In the genomic region with DNA sequence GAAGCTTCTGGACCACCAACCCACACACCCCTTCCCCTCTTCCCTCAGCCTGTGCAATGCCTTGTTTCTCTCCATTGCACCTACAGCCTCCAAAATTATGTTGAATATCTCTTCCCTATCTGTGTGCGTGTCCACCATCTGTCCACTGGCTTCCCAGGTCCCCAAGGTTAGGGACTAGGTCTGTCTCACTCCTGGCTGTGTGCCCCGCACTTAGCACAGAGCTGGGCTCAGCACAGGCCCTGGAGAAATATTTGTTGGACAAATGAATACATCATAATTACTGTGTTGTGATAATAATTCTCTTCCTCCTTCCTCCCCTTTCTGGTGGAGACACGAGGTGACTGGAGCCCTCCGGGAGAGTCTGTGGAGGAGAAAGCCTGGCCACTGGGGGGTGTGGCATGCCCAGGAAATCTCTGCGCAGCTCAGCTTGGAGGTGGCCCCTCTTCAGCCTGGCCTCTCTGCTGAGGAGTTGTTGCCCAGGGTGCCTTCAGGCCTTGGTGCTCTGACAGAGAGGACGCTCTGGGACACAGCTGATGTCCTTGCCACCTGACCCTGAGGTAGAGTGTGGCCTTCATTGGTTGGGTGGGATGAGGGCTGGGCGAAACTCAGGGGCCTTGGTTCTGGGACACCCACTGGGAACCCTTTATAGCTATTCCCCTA, we compare ENCODE assay signal across 9 cellular contexts. TPM values are rescaled to one million over a fixed set of nuclear protein-coding genes. Genes with fewer than 3 reads are reported as not detected.
DNase-seq lines count a peak whose midpoint lies in the region; ATAC-seq and TF ChIP-seq lines count a peak whose summit lies in the region.
"Had no signal": no experiment of that assay in that cellular context is flagged by ENCODE, and none has a peak within 500 bp of the region (broad histone marks: within the 10 kb centered on the region; RNA-seq: fewer than 3 reads in every experiment).

No MANE protein-coding gene starts in this region.

- RAD21 ChIA-PET in HCT116 (lab: Charles Lee; ENCODE audit: low non-redundant PET in 1 of 2, low total read pairs in 2 of 2, uncharacterized antibody in 2 of 2, unreplicated experiment in 2 of 2) = no interaction called here

- H3K9me3 ChIP-seq in AG04450 (ENCODE audit: control insufficient read depth, insufficient read depth, low read length) = no peaks in the 10 kb centered on the region
- no peaks in the 10 kb centered on the region for H3K9me3 ChIP-seq in HCT116 (ENCODE audit: control insufficient read depth in 1 of 2, insufficient read depth in 1 of 2, low read depth in 1 of 2, low read length in 2 of 2)

- H3K4me3 ChIP-seq in AG04450 (ENCODE audit: low read depth, low read length) = no peak overlapping the region
- H3K4me3 ChIP-seq in HCT116 (replicated peaks in 1 of 2; ENCODE audit: low read depth in 1 of 2, low read length in 2 of 2) = no peak overlapping the region
- H3K4me3 ChIP-seq in coronary artery = no peak overlapping the region

- H3K9ac ChIP-seq in HCT116 (ENCODE audit: low read length) = no peak overlapping the region

- TF ChIP-seq RAD21 in HCT116 (IDR thresholded peaks at IDR 0.05; ENCODE audit: low read depth) = peak; percentile 44; the same call in 1 of the 2 replicates

- no peak overlapping the region for H3K4me3 Mint-ChIP-seq in mesothelial cell of epicardium
- H3K4me3 Mint-ChIP-seq in stimulated activated naive B cell treated with anti-CD40 and anti-IgM and Interleukin-4, amounts not matched to agents 10 μg/mL and 1 μg/mL and 100 μg/mL, for 72 hours = no peak overlapping the region

- peaks cover 0 to under 1% of the 10 kb centered on the region in 2 experiments; a peak in 1 of 4 replicates for H3K36me3 ChIP-seq in HCT116 (ENCODE audit: control insufficient read depth in 1 of 2, insufficient read depth in 2 of 2, low read length in 2 of 2)

- H2AFZ ChIP-seq in HCT116 (ENCODE audit: low read depth, low read length, poor library complexity, severe bottlenecking) = no peak overlapping the region

- no peaks in the 10 kb centered on the region for H3K9me2 ChIP-seq in HCT116 (ENCODE audit: insufficient read depth)

- H3K4me1 ChIP-seq in HCT116 (ENCODE audit: control insufficient read depth in 1 of 2, insufficient read depth in 2 of 2, low read length in 2 of 2) = peaks cover 11 to 32% of the 10 kb centered on the region in 2 experiments

- H3K9me3 Mint-ChIP-seq in mesothelial cell of epicardium = no peaks in the 10 kb centered on the region
- no peaks in the 10 kb centered on the region for H3K9me3 Mint-ChIP-seq in stimulated activated naive B cell treated with anti-CD40 and anti-IgM and Interleukin-4, amounts not matched to agents 10 μg/mL and 1 μg/mL and 100 μg/mL, for 72 hours

- CTCF ChIA-PET in AG04450 (lab: Charles Lee) (interaction anchor here (0.9 to 6.3 kb wide), 5 partner anchors 17 to 433 kb away, joined by 3 to 54 read pairs (median 4); no protein-coding TSS in a partner anchor), HCT116 (lab: Charles Lee) (interaction anchor here (3.8 kb wide), 1 partner anchor 434 kb away, joined by 21 read pairs; no protein-coding TSS in a partner anchor)

- DNase-seq in AG04450 (ENCODE audit: low read depth, low spot score) (no peak), HCT116 (ENCODE audit: low read depth, low spot score) (no peak), coronary artery (ENCODE audit: low spot score) (no peak), mesothelial cell of epicardium (ENCODE audit: low spot score in 2 of 2, unreplicated experiment in 2 of 2) (peak in 1 of 2 experiments; percentile 72), DMS79 (lab: John Stamatoyannopoulos, UW) (no peak), NCI-H510A treated with DMSO at 0.1 percent for 48 hours (lab: John Stamatoyannopoulos, UW) (no peak)
- DNase-seq in stimulated activated CD4-positive, alpha-beta T cell treated with anti-CD3 and anti-CD28 coated beads, Interleukin-2, amount 100 ng/mL, for 48 hours = no peak
- DNase-seq in stimulated activated naive B cell treated with anti-CD40 and anti-IgM and Interleukin-4, amounts not matched to agents 10 μg/mL and 1 μg/mL and 100 μg/mL, for 72 hours = no peak
- DNase-seq: NCI-H2171 had no signal

- TF ChIP-seq POLR2A in HCT116 (IDR thresholded peaks at IDR 0.05; ENCODE audit: borderline replicate concordance, extremely low read depth, insufficient read depth, insufficient read length) = no peak

- H3K27me3 Mint-ChIP-seq in mesothelial cell of epicardium (ENCODE audit: low read depth) = no peaks in the 10 kb centered on the region
- H3K27me3 Mint-ChIP-seq in stimulated activated naive B cell treated with anti-CD40 and anti-IgM and Interleukin-4, amounts not matched to agents 10 μg/mL and 1 μg/mL and 100 μg/mL, for 72 hours = peaks cover 20% of the 10 kb centered on the region in 2 donors

- H3K27me3 ChIP-seq in AG04450 (ENCODE audit: control insufficient read depth, insufficient read depth, low read length) (peaks cover 4% of the 10 kb centered on the region), HCT116 (ENCODE audit: insufficient read depth, low read length) (no peaks in the 10 kb centered on the region)

- H3K27ac ChIP-seq in AG04450 (ENCODE audit: low read depth, low read length) (no peak overlapping the region), HCT116 (ENCODE audit: low read depth, low read length) (no peak overlapping the region), coronary artery (peak overlapping the region; percentile 36 to 81)

- POLR2A ChIA-PET in AG04450 (lab: Yijun Ruan, JAX) = no interaction called here
- POLR2A ChIA-PET in HCT116 (lab: Charles Lee) = no interaction called here

- peak overlapping the region; percentile 74 for H3K27ac Mint-ChIP-seq in mesothelial cell of epicardium
- no peak overlapping the region for H3K27ac Mint-ChIP-seq in stimulated activated naive B cell treated with anti-CD40 and anti-IgM and Interleukin-4, amounts not matched to agents 10 μg/mL and 1 μg/mL and 100 μg/mL, for 72 hours

- no peaks in the 10 kb centered on the region for H4K20me1 ChIP-seq in HCT116 (ENCODE audit: insufficient read depth)

- no peak overlapping the region for H3K4me2 ChIP-seq in HCT116 (ENCODE audit: low read length)

- peaks cover 50% of the 10 kb centered on the region for H3K4me1 Mint-ChIP-seq in mesothelial cell of epicardium
- H3K4me1 Mint-ChIP-seq in stimulated activated naive B cell treated with anti-CD40 and anti-IgM and Interleukin-4, amounts not matched to agents 10 μg/mL and 1 μg/mL and 100 μg/mL, for 72 hours = peaks cover 6 to 17% of the 10 kb centered on the region in 2 donors

- BruUV-seq in HCT116 (replicated peaks; lab: Mats Ljungman, UMichigan) = no TSS peak

- peak; percentile 31 for TF ChIP-seq CTCF in AG04450 (IDR thresholded peaks at IDR 0.05; ENCODE audit: low read depth, low read length)
- TF ChIP-seq CTCF in HCT116 (IDR thresholded peaks at IDR 0.05 in 2 of 3, conservative IDR thresholded peaks at IDR 0.05 in 1 of 3; ENCODE audit: borderline replicate concordance in 1 of 3, insufficient read depth in 1 of 3, low read depth in 2 of 3, low read length in 2 of 3) = 0 out of 6 replicates have a peak, but pooled peaks of 2 of the 3 experiments have one; percentile 10 to 28
- TF ChIP-seq CTCF in coronary artery (IDR thresholded peaks at IDR 0.05) = no peak
- TF ChIP-seq CTCF in mesothelial cell of epicardium (IDR thresholded peaks at IDR 0.05; ENCODE audit: unreplicated experiment) = no peak

- intact Hi-C loops in HCT116 (cut with micrococcal nuclease) = loop anchor here (10.0 kb wide), 1 partner anchor 173 kb away; the partner anchor contains the start of gene NKD1

- H3K79me2 ChIP-seq in HCT116 (ENCODE audit: insufficient read depth, low read length) = peaks cover 14% of the 10 kb centered on the region

- no peaks in the 10 kb centered on the region for H3K36me3 Mint-ChIP-seq in mesothelial cell of epicardium
- no peaks in the 10 kb centered on the region for H3K36me3 Mint-ChIP-seq in stimulated activated naive B cell treated with anti-CD40 and anti-IgM and Interleukin-4, amounts not matched to agents 10 μg/mL and 1 μg/mL and 100 μg/mL, for 72 hours

- ATAC-seq in HCT116 = no peak
- no peak for ATAC-seq in stimulated activated naive B cell treated with anti-CD40 and anti-IgM and Interleukin-4, amounts not matched to agents 10 μg/mL and 1 μg/mL and 100 μg/mL, for 72 hours (replicated peaks)

TF ChIP-seq in HCT116, 20 proteins besides CTCF, POLR2A, EP300 and RAD21 (continues in another document):
- TF ChIP-seq YY1 (IDR thresholded peaks at IDR 0.05; ENCODE audit: extremely low read depth, insufficient replicate concordance, low read depth, low read length) (no peak), TCF7L2 (IDR thresholded peaks at IDR 0.05; ENCODE audit: borderline replicate concordance, extremely low read depth, insufficient read depth, insufficient read length) (no peak), MAX (IDR thresholded peaks at IDR 0.05) (no peak), CBX3 (IDR thresholded peaks at IDR 0.05; ENCODE audit: low read depth) (no peak), POLR2AphosphoS5 (IDR thresholded peaks at IDR 0.05; ENCODE audit: low read depth, low read length) (no peak), EZH2 (IDR thresholded peaks at IDR 0.05) (no peak), SP1 (IDR thresholded peaks at IDR 0.05; ENCODE audit: low read depth) (no peak), ELF1 (IDR thresholded peaks at IDR 0.05; ENCODE audit: borderline replicate concordance, low read depth) (no peak), ZFX (IDR thresholded peaks at IDR 0.05) (no peak), SRF (IDR thresholded peaks at IDR 0.05; ENCODE audit: low read depth) (no peak), CEBPB (IDR thresholded peaks at IDR 0.05; ENCODE audit: low read depth) (no peak)

RNA-seq across cellular contexts. Expression of gene BRD7, which starts 3.3 kb away (rescaled TPM):
- 49.2 and 69.2 TPM in 2 replicates for polyA plus RNA-seq in AG04450 (2011; rRNA removed)
- polyA minus RNA-seq in AG04450 (2011; rRNA and poly(A)+ RNA removed) = 30.3 and 36.3 TPM in 2 replicates
- total RNA-seq in HCT116 (2021; ENCODE audit: unreplicated experiment) = 85.4 TPM
- 41.8 and 56.2 TPM in 2 replicates for polyA plus RNA-seq in HCT116 (2012)
- 76.8 to 87.4 TPM (median 84.2 TPM) in 3 replicates for total RNA-seq in mesothelial cell of epicardium

Comparison
In these comparisons a context has a peak if more than half of its experiments do, and no peak if none do; other contexts are left out.
1. H3K27ac ChIP-seq: peak in coronary artery (2 of 2); none in AG04450 (single experiment) and HCT116 (single experiment).
2. CTCF ChIP-seq: peak in AG04450 (single experiment) and HCT116 (2 of 3); none in coronary artery (single experiment) and mesothelial cell of epicardium (single experiment).